Comparison of ENCODE assay signal across 8 cellular contexts in the genomic region with DNA sequence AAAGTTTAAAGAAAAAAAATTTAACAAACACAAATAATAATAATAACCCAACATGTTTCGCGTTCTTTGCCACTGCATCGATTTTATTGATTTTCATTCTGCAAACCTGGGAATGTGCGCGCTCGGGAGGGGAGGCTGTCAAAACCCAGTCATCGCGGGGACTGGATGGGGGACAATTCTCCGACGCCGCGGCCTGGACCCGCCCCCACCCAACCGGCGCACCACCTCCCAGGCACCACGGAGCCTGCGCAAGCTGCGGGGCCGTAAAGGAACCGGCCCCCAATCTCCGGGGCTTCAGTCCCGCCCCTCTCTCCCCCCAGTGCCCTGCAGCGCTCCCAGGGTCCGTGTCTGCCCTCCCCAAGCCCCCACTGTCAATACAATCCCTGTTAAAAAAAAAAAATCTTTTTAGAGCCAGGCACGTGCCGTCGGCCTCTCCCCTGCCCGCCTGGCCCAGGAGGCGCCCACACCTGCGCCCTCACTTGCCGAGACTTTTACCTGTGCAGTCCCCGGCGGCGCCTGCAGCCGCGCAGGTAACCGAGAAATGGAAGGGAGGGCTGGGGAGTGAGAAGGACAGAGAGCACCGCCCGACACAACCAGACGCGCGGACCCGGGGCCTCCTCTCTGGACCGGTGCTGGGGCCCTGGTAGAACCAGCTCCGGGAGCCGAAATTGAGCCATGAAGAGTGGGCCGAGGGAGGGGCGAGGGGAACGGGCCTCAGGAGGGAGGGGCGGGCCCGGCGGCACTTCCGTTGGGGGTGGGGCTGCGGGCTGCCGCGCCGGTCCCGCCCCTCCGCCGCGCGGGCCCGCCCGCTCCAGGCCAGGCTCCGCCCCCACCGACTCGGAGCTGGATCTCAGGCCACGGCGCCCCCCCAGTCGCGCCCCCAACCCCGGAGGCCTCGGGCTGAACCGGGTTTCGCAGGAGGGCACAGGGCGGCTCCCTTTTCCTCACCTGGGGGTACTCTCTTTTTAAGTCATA. TPM values are rescaled to one million over a fixed set of nuclear protein-coding genes. Genes with fewer than 3 reads are reported as not detected.
A peak's percentile ranks its signal among the peaks of the same experiment; 100 is the strongest.
DNase-seq lines count a peak whose midpoint lies in the region; ATAC-seq and TF ChIP-seq lines count a peak whose summit lies in the region.

No MANE protein-coding gene starts in this region.

- H3K36me3 Mint-ChIP-seq in immature natural killer cell = peaks cover 0 to 2% (median 0%) of the 10 kb centered on the region in 3 donors

- peak overlapping the region; percentile 49 for H3K9ac ChIP-seq in mammary epithelial cell (ENCODE audit: insufficient read depth, low read length)

- no peaks in the 10 kb centered on the region for H4K20me1 ChIP-seq in mammary epithelial cell (ENCODE audit: insufficient read depth, low read length)

- CTCF ChIA-PET in mammary epithelial cell (lab: Charles Lee; ENCODE audit: low non-redundant PET) = interaction anchor here (0.6 kb wide), 1 partner anchor 584 kb away, joined by 16 read pairs; no protein-coding TSS in a partner anchor

- H3K36me3 ChIP-seq in mammary epithelial cell (ENCODE audit: insufficient read depth, low read length) = no peaks in the 10 kb centered on the region

- H3K4me3 Mint-ChIP-seq in immature natural killer cell = peak overlapping the region; percentile 82 to 85 (median 83)

- peak overlapping the region; percentile 93 for H2AFZ ChIP-seq in mammary epithelial cell (ENCODE audit: low read depth, low read length)

- peak; percentile 40 for DNase-seq in DMS79 treated with DMSO at 0.1 percent for 48 hours (lab: John Stamatoyannopoulos, UW)
- DNase-seq in DMS79 (lab: John Stamatoyannopoulos, UW) = no peak
- DNase-seq in NOMO-1 treated with DMSO at 0.1 percent for 48 hours (lab: John Stamatoyannopoulos, UW; ENCODE audit: unreplicated experiment) = peak; percentile 71
- DNase-seq in mammary epithelial cell = peak; percentile 81
- peak in 1 of 3 donors; percentile 25 for DNase-seq in immature natural killer cell

- H3K4me1 Mint-ChIP-seq in immature natural killer cell = peaks cover 17 to 28% of the 10 kb centered on the region in 2 donors

- no peaks in the 10 kb centered on the region for H3K9me3 ChIP-seq in mammary epithelial cell (replicated peaks; ENCODE audit: insufficient read depth, low read length)

- H3K4me2 ChIP-seq in mammary epithelial cell (ENCODE audit: insufficient read depth, low read depth, low read length) = peak overlapping the region; percentile 97

- in situ Hi-C loops in mammary epithelial cell (cut with MboI; ENCODE audit: low sequenced_read_pairs in 2 of 2) = loop anchor here in 1 of 2 donors (10.0 to 25.0 kb wide), 3 partner anchors 228 to 626 kb away; no protein-coding TSS in a partner anchor

- peak overlapping the region; percentile 40 for H3K27ac ChIP-seq in mammary epithelial cell (ENCODE audit: insufficient read depth, low read depth, low read length)
- peak overlapping the region; percentile 57 to 95 (median 88) for H3K27ac ChIP-seq in skin epidermis

- H3K9me3 Mint-ChIP-seq in immature natural killer cell = peaks cover 0 to 2% (median 0%) of the 10 kb centered on the region in 6 donors

- H3K27me3 ChIP-seq in mammary epithelial cell (ENCODE audit: insufficient read depth, low read length) = no peaks in the 10 kb centered on the region

- H3K79me2 ChIP-seq in mammary epithelial cell (ENCODE audit: insufficient read depth, low read length) = peaks cover 13% of the 10 kb centered on the region

- intact Hi-C loops in mammary epithelial cell (cut with micrococcal nuclease) = loop anchor here (2.0 to 10.0 kb wide), 7 partner anchors 22 to 1706 kb away; partner anchors contain the start of gene LRMDA

- WGBS in mammary epithelial cell (ENCODE audit: low coverage, missing lambda C conversion rate) = under 1% methylated on average over 18 of the region's 76 CpGs

- peaks cover 16 to 29% (median 27%) of the 10 kb centered on the region in 3 donors for H3K27me3 Mint-ChIP-seq in immature natural killer cell (ENCODE audit: low read depth in 3 of 3)

- peak; percentile 41 for ATAC-seq in HG02610 (IDR thresholded peaks at IDR 0.05; ENCODE audit: unreplicated experiment)
- ATAC-seq in HG02642 (IDR thresholded peaks at IDR 0.05; ENCODE audit: poor library complexity, unreplicated experiment) = no peak

- TSS peak; percentile 46 for BruUV-seq in mammary epithelial cell (replicated peaks; lab: Mats Ljungman, UMichigan)

- peaks cover 49% of the 10 kb centered on the region for H3K4me1 ChIP-seq in mammary epithelial cell (ENCODE audit: insufficient read depth, low read length)

- dilution Hi-C loops in mammary epithelial cell (cut with HindIII; ENCODE audit: low sequenced_read_pairs) = no loop called here

- H3K4me3 ChIP-seq in mammary epithelial cell (replicated peaks in 1 of 3; ENCODE audit: insufficient read depth in 1 of 3, low read depth in 2 of 3, low read length in 3 of 3) (peak overlapping the region; percentile 68 to 82 (median 79)), skin epidermis (peak overlapping the region; percentile 55 to 79 (median 70))

- TF ChIP-seq CTCF in mammary epithelial cell (conservative IDR thresholded peaks at IDR 0.05 in 1 of 2, IDR thresholded peaks at IDR 0.05 in 1 of 2; ENCODE audit: extremely low read depth in 1 of 2, insufficient read depth in 1 of 2, low read depth in 1 of 2, low read length in 2 of 2) = peak in 1 of 2 donors; percentile 42

- H3K27ac Mint-ChIP-seq in immature natural killer cell = no peak overlapping the region

RNA-seq across cellular contexts. Expression of gene ZNF503, which starts 7.6 kb away (rescaled TPM):
- total RNA-seq in mammary epithelial cell = 10 to 100 TPM; 14.1 to 33.7 TPM
- polyA plus RNA-seq in mammary epithelial cell (3.8 TPM), immature natural killer cell (under 1 TPM; 0.05 to 0.09 (median 0.07) TPM)
- 0.83 TPM for polyA minus RNA-seq in mammary epithelial cell

RNA-seq across cellular contexts. Expression of gene LRMDA, which starts 22.2 kb away (rescaled TPM):
- under 1 TPM in 1 of 2 donors, not detected in 1; 0.67 TPM for total RNA-seq in mammary epithelial cell
- 0.37 TPM for polyA plus RNA-seq in mammary epithelial cell
- not detected for polyA minus RNA-seq in mammary epithelial cell
- 10 to 100 TPM in 1 of 3 donors, 1 to 10 TPM in 2; 1.7 to 14.2 (median 2.3) TPM for polyA plus RNA-seq in immature natural killer cell
